In genomic region chr10:117666965-117667364, GRCh38 we compare ENCODE assay signal across 22 cellular contexts.
"Had no signal": no experiment of that assay in that cellular context is flagged by ENCODE, and none has a peak within 500 bp of the region (broad histone marks: within the 10 kb centered on the region; RNA-seq: fewer than 3 reads in every experiment).

No MANE protein-coding gene starts in this region.

- H3K27me3 Mint-ChIP-seq: IgD-negative memory B cell had no signal

- ATAC-seq: K562, Panc1, PC-3 had no signal

- DNase-seq: Kasumi-1; MM.1S; NCI-H1092 treated with DMSO at 0.1 percent for 48 hours; NCI-H1436; NCI-H187; NCI-H2029; NCI-H2081 treated with DMSO at 0.1 percent for 48 hours; NCI-H2171; NCI-H226; NCI-H446 treated with DMSO at 0.1 percent for 48 hours; NCI-H510A treated with DMSO at 0.1 percent for 48 hours; NCI-H526; NCI-H82; NK-92 treated with Interleukin-12 subunit alpha and Interleukin-12 subunit beta, amount 100 ng/mL, for 24 hours; PC-3; SHP77; SK-N-SH had no signal

- H3K9ac ChIP-seq: KMS-11, SK-N-SH had no signal

- H3K9me3 ChIP-seq: SK-N-SH had no signal

- H3K4me3 ChIP-seq: K562 had no signal

- H3K27ac ChIP-seq: KMS-11, RWPE1 had no signal

- H3K4me2 ChIP-seq: KMS-11, SK-N-SH had no signal

- H3K36me3 Mint-ChIP-seq: IgD-negative memory B cell had no signal

- H3K9me3 Mint-ChIP-seq: IgD-negative memory B cell had no signal

- H3K27ac Mint-ChIP-seq: IgD-negative memory B cell had no signal

- H3K4me3 Mint-ChIP-seq: IgD-negative memory B cell had no signal
